ENCODE assay signal across 8 cellular contexts in the genomic region with DNA sequence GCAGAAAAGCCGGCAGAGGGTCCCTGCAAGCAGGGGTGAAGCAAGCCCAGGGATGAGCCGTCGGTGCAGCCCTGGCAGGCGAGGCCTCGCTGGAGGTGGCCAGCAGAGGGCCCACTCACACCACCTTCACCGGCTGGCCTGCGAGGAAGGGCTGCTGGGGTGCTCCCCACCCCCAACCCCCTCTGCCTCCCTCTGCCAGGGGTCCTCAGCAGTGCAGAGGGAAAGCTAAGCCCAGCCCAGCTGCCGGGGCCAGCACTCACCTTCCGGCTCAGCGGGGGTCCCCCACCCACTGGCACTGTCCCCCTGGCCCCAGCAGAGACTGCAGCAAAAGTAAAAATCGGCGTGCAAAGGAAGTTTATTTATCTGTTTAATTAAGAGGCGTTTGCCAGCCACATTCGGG.
A peak's percentile ranks its signal among the peaks of the same experiment; 100 is the strongest.
DNase-seq lines count a peak whose midpoint lies in the region; ATAC-seq and TF ChIP-seq lines count a peak whose summit lies in the region.

No MANE protein-coding gene starts in this region.

- no peaks in the 10 kb centered on the region for H4K20me1 ChIP-seq in OCI-LY1 (ENCODE audit: insufficient read depth, low read length)

- no peaks in the 10 kb centered on the region for H3K79me2 ChIP-seq in OCI-LY1 (ENCODE audit: insufficient read depth, low read length)

- ATAC-seq in stimulated activated memory B cell treated with anti-CD40 and anti-IgM and Interleukin-4, amounts not matched to agents 10 μg/mL and 1 μg/mL and 100 μg/mL, for 72 hours: peak; percentile 65
- no peak for ATAC-seq in GM18909 (IDR thresholded peaks at IDR 0.05; ENCODE audit: poor library complexity, unreplicated experiment)

- no peaks in the 10 kb centered on the region for H3K9me2 ChIP-seq in OCI-LY1 (ENCODE audit: low read depth, low read length)

- DNase-seq in activated naive CD4-positive, alpha-beta T cell treated with anti-CD3 and anti-CD28 coated beads for 36 hours: peak; percentile 22
- no peak for DNase-seq in activated naive CD4-positive, alpha-beta T cell (lab: John Stamatoyannopoulos, UW)
- DNase-seq in fibroblast of mammary gland (ENCODE audit: low read depth) (no peak), putamen (ENCODE audit: low spot score) (no peak), superior temporal gyrus (ENCODE audit: extremely low spot score) (no peak)

- no peaks in the 10 kb centered on the region; the same call in 1 of the 2 replicates for H3K27me3 ChIP-seq in OCI-LY1 (ENCODE audit: insufficient read depth, low read length)

- no peak overlapping the region for H2AFZ ChIP-seq in OCI-LY1 (ENCODE audit: low read length)

- no peak overlapping the region for H3K9ac ChIP-seq in OCI-LY1 (ENCODE audit: low read length)

- intact Hi-C loops in activated naive CD4-positive, alpha-beta T cell treated with anti-CD3 and anti-CD28 coated beads for 36 hours (cut with micrococcal nuclease): no loop called here

- H3K4me3 Mint-ChIP-seq in activated naive CD4-positive, alpha-beta T cell treated with anti-CD3 and anti-CD28 coated beads for 36 hours: no peak overlapping the region
- no peak overlapping the region for H3K4me3 Mint-ChIP-seq in stimulated activated memory B cell treated with anti-CD40 and anti-IgM and Interleukin-4, amounts not matched to agents 10 μg/mL and 1 μg/mL and 100 μg/mL, for 72 hours

- CTCF ChIA-PET in activated naive CD4-positive, alpha-beta T cell treated with anti-CD3 and anti-CD28 coated beads for 36 hours (lab: Charles Lee): no interaction called here

- no peaks in the 10 kb centered on the region for H3K9me3 Mint-ChIP-seq in activated naive CD4-positive, alpha-beta T cell treated with anti-CD3 and anti-CD28 coated beads for 36 hours
- H3K9me3 Mint-ChIP-seq in stimulated activated memory B cell treated with anti-CD40 and anti-IgM and Interleukin-4, amounts not matched to agents 10 μg/mL and 1 μg/mL and 100 μg/mL, for 72 hours: no peaks in the 10 kb centered on the region

- peaks cover 3% of the 10 kb centered on the region for H3K4me1 Mint-ChIP-seq in activated naive CD4-positive, alpha-beta T cell treated with anti-CD3 and anti-CD28 coated beads for 36 hours (ENCODE audit: low read depth)
- peaks cover 11% of the 10 kb centered on the region for H3K4me1 Mint-ChIP-seq in stimulated activated memory B cell treated with anti-CD40 and anti-IgM and Interleukin-4, amounts not matched to agents 10 μg/mL and 1 μg/mL and 100 μg/mL, for 72 hours

- peaks cover 42% of the 10 kb centered on the region for H3K27me3 Mint-ChIP-seq in activated naive CD4-positive, alpha-beta T cell treated with anti-CD3 and anti-CD28 coated beads for 36 hours (ENCODE audit: low read depth)
- H3K27me3 Mint-ChIP-seq in stimulated activated memory B cell treated with anti-CD40 and anti-IgM and Interleukin-4, amounts not matched to agents 10 μg/mL and 1 μg/mL and 100 μg/mL, for 72 hours: peaks cover 100% of the 10 kb centered on the region

- H3K4me1 ChIP-seq in OCI-LY1 (ENCODE audit: insufficient read depth, low read length, severe bottlenecking): no peaks in the 10 kb centered on the region

- TF ChIP-seq CTCF in OCI-LY1 (IDR thresholded peaks at IDR 0.05; ENCODE audit: low read length): peak; percentile 28; the same call in 1 of the 2 replicates
- TF ChIP-seq CTCF in fibroblast of mammary gland (conservative IDR thresholded peaks at IDR 0.05; ENCODE audit: control insufficient read depth, insufficient read depth, low read depth, low read length): peak; percentile 50

- H3K4me3 ChIP-seq in OCI-LY1 (ENCODE audit: low read depth, low read length, poor library complexity, severe bottlenecking) (no peak overlapping the region), fibroblast of mammary gland (ENCODE audit: control insufficient read depth, low read depth, low read length) (no peak overlapping the region)

- no peaks in the 10 kb centered on the region for H3K36me3 ChIP-seq in OCI-LY1 (ENCODE audit: insufficient read depth, low read length)

- no peaks in the 10 kb centered on the region for H3K36me3 Mint-ChIP-seq in activated naive CD4-positive, alpha-beta T cell treated with anti-CD3 and anti-CD28 coated beads for 36 hours (ENCODE audit: low read depth)
- no peaks in the 10 kb centered on the region for H3K36me3 Mint-ChIP-seq in stimulated activated memory B cell treated with anti-CD40 and anti-IgM and Interleukin-4, amounts not matched to agents 10 μg/mL and 1 μg/mL and 100 μg/mL, for 72 hours

- H3F3A ChIP-seq in OCI-LY1 (ENCODE audit: insufficient read depth, low read length): no peaks in the 10 kb centered on the region

- H3K27ac Mint-ChIP-seq in activated naive CD4-positive, alpha-beta T cell treated with anti-CD3 and anti-CD28 coated beads for 36 hours: no peak overlapping the region
- H3K27ac Mint-ChIP-seq in stimulated activated memory B cell treated with anti-CD40 and anti-IgM and Interleukin-4, amounts not matched to agents 10 μg/mL and 1 μg/mL and 100 μg/mL, for 72 hours: no peak overlapping the region

- H3K9me3 ChIP-seq in OCI-LY1 (ENCODE audit: low read length): no peaks in the 10 kb centered on the region

- H3K27ac ChIP-seq in OCI-LY1 (ENCODE audit: low read depth, low read length, poor library complexity, severe bottlenecking): no peak overlapping the region

- H3K4me2 ChIP-seq in OCI-LY1 (ENCODE audit: low read length): no peak overlapping the region
